In genomic region chr19:52621376-52621775, GRCh38 we compare ENCODE assay signal across 16 cellular contexts. TPM values are rescaled to one million over a fixed set of nuclear protein-coding genes. Genes with fewer than 3 reads are reported as not detected.
A peak's percentile ranks its signal among the peaks of the same experiment; 100 is the strongest.
DNase-seq lines count a peak whose midpoint lies in the region; ATAC-seq and TF ChIP-seq lines count a peak whose summit lies in the region.
"Had no signal": no experiment of that assay in that cellular context is flagged by ENCODE, and none has a peak within 500 bp of the region (broad histone marks: within the 10 kb centered on the region; RNA-seq: fewer than 3 reads in every experiment).

No MANE protein-coding gene starts in this region.

- peaks cover 30 to 58% (median 46%) of the 10 kb centered on the region in 3 donors for H3K36me3 Mint-ChIP-seq in CD8-positive, alpha-beta memory T cell
- H3K36me3 Mint-ChIP-seq in activated B cell treated with CpG ODN at 0.5 μM for 24 hours (ENCODE audit: low read depth) (peaks cover 32% of the 10 kb centered on the region), immature natural killer cell (peaks cover 33 to 46% (median 37%) of the 10 kb centered on the region in 3 donors), progenitor cell of endocrine pancreas (ENCODE audit: insufficient read depth) (peaks cover 18% of the 10 kb centered on the region)

- POLR2A ChIA-PET in CD8-positive, alpha-beta memory T cell (lab: Charles Lee): no interaction called here
- POLR2A ChIA-PET in activated B cell treated with CpG ODN at 0.5 μM for 24 hours (lab: Charles Lee): no interaction called here

- no peaks in the 10 kb centered on the region for H3K4me1 ChIP-seq in CD8-positive, alpha-beta memory T cell (ENCODE audit: insufficient read depth, low read length)
- H3K4me1 ChIP-seq in BE2C: no peaks in the 10 kb centered on the region

- peaks cover 24 to 40% (median 27%) of the 10 kb centered on the region in 3 donors for H3K4me1 Mint-ChIP-seq in CD8-positive, alpha-beta memory T cell
- H3K4me1 Mint-ChIP-seq in activated B cell treated with CpG ODN at 0.5 μM for 24 hours (peaks cover 23% of the 10 kb centered on the region), immature natural killer cell (peaks cover 23 to 25% of the 10 kb centered on the region in 2 donors), progenitor cell of endocrine pancreas (ENCODE audit: low read depth) (no peaks in the 10 kb centered on the region)

- intact Hi-C loops in activated B cell treated with CpG ODN at 0.5 μM for 24 hours (cut with micrococcal nuclease): no loop called here

- no peak for DNase-seq in CD8-positive, alpha-beta memory T cell
- DNase-seq in activated B cell treated with CpG ODN at 0.5 μM for 24 hours (no peak), immature natural killer cell (no peak), progenitor cell of endocrine pancreas (ENCODE audit: low spot score, unreplicated experiment) (no peak), NOMO-1 treated with DMSO at 0.1 percent for 48 hours (lab: John Stamatoyannopoulos, UW; ENCODE audit: unreplicated experiment) (no peak), BE2C (no peak)
- DNase-seq: ACHN; CD4-positive, alpha-beta T cell; DND-41; GDM1; NCI-H146; NCI-H226; NCI-H526 treated with DMSO at 0.1 percent for 48 hours; PC-3 had no signal

- TF ChIP-seq CTCF in activated B cell treated with CpG ODN at 0.5 μM for 24 hours (IDR thresholded peaks at IDR 0.05) (no peak), progenitor cell of endocrine pancreas (IDR thresholded peaks at IDR 0.05; ENCODE audit: unreplicated experiment) (no peak), BE2C (IDR thresholded peaks at IDR 0.05; ENCODE audit: low read depth, low read length) (no peak)

- no peak overlapping the region for H3K4me3 Mint-ChIP-seq in CD8-positive, alpha-beta memory T cell
- H3K4me3 Mint-ChIP-seq in activated B cell treated with CpG ODN at 0.5 μM for 24 hours: no peak overlapping the region
- no peak overlapping the region for H3K4me3 Mint-ChIP-seq in immature natural killer cell
- H3K4me3 Mint-ChIP-seq in progenitor cell of endocrine pancreas (ENCODE audit: low read depth): no peak overlapping the region
- H3K4me3 Mint-ChIP-seq: CD4-positive, alpha-beta T cell had no signal

- H3K9me3 Mint-ChIP-seq in CD8-positive, alpha-beta memory T cell: peaks cover 0 to 22% (median 11%) of the 10 kb centered on the region in 5 donors
- H3K9me3 Mint-ChIP-seq in activated B cell treated with CpG ODN at 0.5 μM for 24 hours (peaks cover 3% of the 10 kb centered on the region), immature natural killer cell (peaks cover 0 to 6% (median 4%) of the 10 kb centered on the region in 6 donors), progenitor cell of endocrine pancreas (ENCODE audit: low read depth) (peaks cover 4% of the 10 kb centered on the region)

- H3K4me3 ChIP-seq in CD8-positive, alpha-beta memory T cell (ENCODE audit: low read length): no peak overlapping the region
- H3K4me3 ChIP-seq in BE2C (ENCODE audit: low read depth, low read length): no peak overlapping the region

- ATAC-seq in activated B cell treated with CpG ODN at 0.5 μM for 24 hours (ENCODE audit: low read depth) (no peak), SK-N-SH treated with all-trans-retinoic acid at 6 μM for 48 hours (no peak)
- ATAC-seq: HCT116, PC-3 had no signal

- H3K27me3 ChIP-seq in CD8-positive, alpha-beta memory T cell (ENCODE audit: insufficient read depth, low read length, poor library complexity, severe bottlenecking): no peaks in the 10 kb centered on the region
- no peaks in the 10 kb centered on the region for H3K27me3 ChIP-seq in BE2C

- H3K9me3 ChIP-seq in CD8-positive, alpha-beta memory T cell (ENCODE audit: low read length): no peaks in the 10 kb centered on the region
- H3K9me3 ChIP-seq in BE2C: no peaks in the 10 kb centered on the region

- H3K27me3 Mint-ChIP-seq in CD8-positive, alpha-beta memory T cell: no peaks in the 10 kb centered on the region
- H3K27me3 Mint-ChIP-seq in activated B cell treated with CpG ODN at 0.5 μM for 24 hours (no peaks in the 10 kb centered on the region), immature natural killer cell (ENCODE audit: low read depth in 3 of 3) (peaks cover 0 to 4% (median 2%) of the 10 kb centered on the region in 3 donors), progenitor cell of endocrine pancreas (no peaks in the 10 kb centered on the region)
- H3K27me3 Mint-ChIP-seq: CD4-positive, alpha-beta T cell had no signal

- H3K27ac Mint-ChIP-seq in CD8-positive, alpha-beta memory T cell: peak overlapping the region; percentile 5 to 91 (median 64)
- H3K27ac Mint-ChIP-seq in activated B cell treated with CpG ODN at 0.5 μM for 24 hours (peak overlapping the region; percentile 15), immature natural killer cell (peak overlapping the region; percentile 30 to 74 (median 41)), progenitor cell of endocrine pancreas (peak overlapping the region; percentile 8)
- H3K27ac Mint-ChIP-seq: CD4-positive, alpha-beta T cell had no signal

- CTCF ChIA-PET in CD8-positive, alpha-beta memory T cell (lab: Charles Lee): no interaction called here
- CTCF ChIA-PET in activated B cell treated with CpG ODN at 0.5 μM for 24 hours (lab: Charles Lee): no interaction called here

- peaks cover 28% of the 10 kb centered on the region for H3K36me3 ChIP-seq in CD8-positive, alpha-beta memory T cell (ENCODE audit: insufficient read depth, low read length)
- peaks cover under 1% of the 10 kb centered on the region; the same call in 1 of the 2 replicates for H3K36me3 ChIP-seq in BE2C

- H3K27ac ChIP-seq in CD8-positive, alpha-beta memory T cell (ENCODE audit: low read depth, low read length): peak overlapping the region; percentile 31

TF ChIP-seq in SK-N-SH treated with all-trans-retinoic acid at 6 μM for 48 hours, 23 proteins besides CTCF, POLR2A, EP300 and RAD21:
- no peak for TF ChIP-seq TOX (CRISPR knock-in tag; IDR thresholded peaks at IDR 0.05; ENCODE audit: borderline replicate concordance)
- no peak for TF ChIP-seq OSR1 (CRISPR knock-in tag; IDR thresholded peaks at IDR 0.05)
- TF ChIP-seq ARNTL (CRISPR knock-in tag; IDR thresholded peaks at IDR 0.05; ENCODE audit: borderline replicate concordance, low read depth): no peak
- no peak for TF ChIP-seq ZC3H10 (CRISPR knock-in tag; IDR thresholded peaks at IDR 0.05)
- no peak for TF ChIP-seq POU6F1 (CRISPR knock-in tag; IDR thresholded peaks at IDR 0.05; ENCODE audit: borderline replicate concordance, low read depth)
- no peak for TF ChIP-seq PPARA (CRISPR knock-in tag; IDR thresholded peaks at IDR 0.05; ENCODE audit: borderline replicate concordance)
- no peak for TF ChIP-seq SNAI2 (CRISPR knock-in tag; IDR thresholded peaks at IDR 0.05)
- TF ChIP-seq ZFP30 (CRISPR knock-in tag; IDR thresholded peaks at IDR 0.05): no peak
- TF ChIP-seq ISL1 (CRISPR knock-in tag; IDR thresholded peaks at IDR 0.05): no peak
- TF ChIP-seq RARB (CRISPR knock-in tag; IDR thresholded peaks at IDR 0.05): no peak
- TF ChIP-seq PATZ1 (CRISPR knock-in tag; IDR thresholded peaks at IDR 0.05; ENCODE audit: borderline replicate concordance): no peak

RNA-seq across cellular contexts. Expression of gene ZNF83, which starts 16.8 kb away (rescaled TPM):
- total RNA-seq in CD8-positive, alpha-beta memory T cell: 10 to 100 TPM; 26.9 to 28.0 TPM
- polyA plus RNA-seq in CD8-positive, alpha-beta memory T cell: 23.1 TPM
- total RNA-seq in activated B cell treated with CpG ODN at 0.5 μM for 24 hours (42.3 and 49.4 TPM in 2 replicates), progenitor cell of endocrine pancreas (72.1 and 79.7 TPM in 2 replicates)
- polyA plus RNA-seq in immature natural killer cell: 10 to 100 TPM in 1 of 3 donors, 1 to 10 TPM in 2; 5.2 to 19.1 (median 8.3) TPM
- 5.3 TPM for polyA plus RNA-seq in BE2C (2012; ENCODE audit: insufficient read depth, insufficient read length, low read depth)

RNA-seq across cellular contexts. Expression of gene ZNF701, which starts 51.3 kb away (rescaled TPM):
- 10 to 100 TPM; 16.8 to 18.3 TPM for total RNA-seq in CD8-positive, alpha-beta memory T cell
- polyA plus RNA-seq in CD8-positive, alpha-beta memory T cell: 17.7 TPM
- 30.6 and 32.7 TPM in 2 replicates for total RNA-seq in activated B cell treated with CpG ODN at 0.5 μM for 24 hours
- 10 to 100 TPM in 2 of 3 donors, 1 to 10 TPM in 1; 2.7 to 25.1 (median 13.3) TPM for polyA plus RNA-seq in immature natural killer cell
- total RNA-seq in progenitor cell of endocrine pancreas: 29.7 and 34.7 TPM in 2 replicates
- polyA plus RNA-seq in BE2C (2012; ENCODE audit: insufficient read depth, insufficient read length, low read depth): 2.3 TPM

Comparison
In these comparisons a context has a peak if more than half of its experiments do, and no peak if none do; other contexts are left out.
1. H3K27ac Mint-ChIP-seq: peak in every context shown above with its lines; median percentile 64 in CD8-positive, alpha-beta memory T cell; 41 in immature natural killer cell; 15 in activated B cell treated with CpG ODN at 0.5 μM for 24 hours; 8 in progenitor cell of endocrine pancreas.